Comparison of ENCODE assay signal across 1 cellular context in the genomic region with DNA sequence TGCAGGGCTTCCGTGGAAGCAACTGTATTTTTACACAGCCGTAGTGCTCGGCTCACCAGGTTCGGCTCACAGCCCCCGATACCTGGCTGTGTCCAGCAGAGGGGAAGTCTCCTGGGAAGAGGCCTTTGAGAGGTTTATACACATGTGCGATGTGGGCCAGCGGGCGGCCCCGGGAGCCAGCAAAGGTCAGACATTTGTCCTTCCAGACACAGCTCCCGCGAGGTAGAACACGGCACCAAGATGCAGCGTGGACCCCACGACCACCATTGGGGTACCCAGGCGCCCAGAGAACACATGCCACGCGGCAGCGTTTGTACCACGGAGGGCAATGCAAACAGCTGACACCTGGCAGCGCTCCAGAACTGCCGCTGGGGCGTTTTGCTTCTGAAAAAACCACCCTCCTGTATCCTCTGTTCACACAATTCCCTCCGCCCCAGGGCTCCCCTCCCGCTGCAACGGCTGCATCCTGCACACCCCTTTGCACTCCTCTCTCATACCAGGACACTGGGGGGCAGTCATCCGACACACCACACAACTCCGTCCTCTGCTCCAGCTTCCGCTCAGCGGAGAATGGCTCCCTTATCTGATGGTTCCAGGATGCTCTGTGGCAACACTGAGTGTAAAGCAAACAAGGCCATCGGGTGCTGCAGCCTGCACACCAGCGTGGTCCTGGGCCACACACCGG.
A peak's percentile ranks its signal among the peaks of the same experiment; 100 is the strongest.
TF ChIP-seq lines count a peak whose summit lies in the region.

No MANE protein-coding gene starts in this region.

TF ChIP-seq in K562, 482 proteins besides CTCF, POLR2A, EP300 and RAD21 (continued from another document and continues in another):
- TF ChIP-seq, protein P1, sequence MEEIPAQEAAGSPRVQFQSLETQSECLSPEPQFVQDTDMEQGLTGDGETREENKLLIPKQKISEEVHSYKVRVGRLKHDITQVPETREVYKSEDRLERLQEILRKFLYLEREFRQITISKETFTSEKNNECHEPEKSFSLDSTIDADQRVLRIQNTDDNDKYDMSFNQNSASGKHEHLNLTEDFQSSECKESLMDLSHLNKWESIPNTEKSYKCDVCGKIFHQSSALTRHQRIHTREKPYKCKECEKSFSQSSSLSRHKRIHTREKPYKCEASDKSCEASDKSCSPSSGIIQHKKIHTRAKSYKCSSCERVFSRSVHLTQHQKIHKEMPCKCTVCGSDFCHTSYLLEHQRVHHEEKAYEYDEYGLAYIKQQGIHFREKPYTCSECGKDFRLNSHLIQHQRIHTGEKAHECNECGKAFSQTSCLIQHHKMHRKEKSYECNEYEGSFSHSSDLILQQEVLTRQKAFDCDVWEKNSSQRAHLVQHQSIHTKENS (CRISPR knock-in tag; IDR thresholded peaks at IDR 0.05), result no peak
- TF ChIP-seq, protein P2, sequence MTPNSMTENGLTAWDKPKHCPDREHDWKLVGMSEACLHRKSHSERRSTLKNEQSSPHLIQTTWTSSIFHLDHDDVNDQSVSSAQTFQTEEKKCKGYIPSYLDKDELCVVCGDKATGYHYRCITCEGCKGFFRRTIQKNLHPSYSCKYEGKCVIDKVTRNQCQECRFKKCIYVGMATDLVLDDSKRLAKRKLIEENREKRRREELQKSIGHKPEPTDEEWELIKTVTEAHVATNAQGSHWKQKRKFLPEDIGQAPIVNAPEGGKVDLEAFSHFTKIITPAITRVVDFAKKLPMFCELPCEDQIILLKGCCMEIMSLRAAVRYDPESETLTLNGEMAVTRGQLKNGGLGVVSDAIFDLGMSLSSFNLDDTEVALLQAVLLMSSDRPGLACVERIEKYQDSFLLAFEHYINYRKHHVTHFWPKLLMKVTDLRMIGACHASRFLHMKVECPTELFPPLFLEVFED (CRISPR knock-in tag; conservative IDR thresholded peaks at IDR 0.05), result no peak
- TF ChIP-seq KLF13 (tag; IDR thresholded peaks at IDR 0.05; ENCODE audit: borderline replicate concordance, low read depth) (no peak), ZNF431 (CRISPR knock-in tag; IDR thresholded peaks at IDR 0.05) (no peak), ZNF699 (CRISPR knock-in tag; IDR thresholded peaks at IDR 0.05; ENCODE audit: insufficient replicate concordance) (no peak), HDAC6 (IDR thresholded peaks at IDR 0.05; ENCODE audit: low read depth, low read length) (no peak), FOXK1 (CRISPR knock-in tag; IDR thresholded peaks at IDR 0.05; ENCODE audit: borderline replicate concordance) (no peak), TRIM24 (IDR thresholded peaks at IDR 0.05) (peak in 1 of 2 experiments; percentile 57; a peak in 1 of 4 replicates), FUS (optimal IDR thresholded peaks at IDR 0.05; ENCODE audit: low read depth, low read length) (no peak), ZNF785 (CRISPR knock-in tag; IDR thresholded peaks at IDR 0.05) (no peak), ILK (tag; IDR thresholded peaks at IDR 0.05; ENCODE audit: borderline replicate concordance, low read depth) (no peak), ZNF445 (CRISPR knock-in tag; IDR thresholded peaks at IDR 0.05; ENCODE audit: low read depth) (no peak), SMARCA5 (IDR thresholded peaks at IDR 0.05) (no peak), SREBF2 (CRISPR knock-in tag; IDR thresholded peaks at IDR 0.05) (no peak), CBFA2T3 (IDR thresholded peaks at IDR 0.05) (peak; percentile 83), CBX1 (IDR thresholded peaks at IDR 0.05; ENCODE audit: low read depth) (no peak), LEF1 (IDR thresholded peaks at IDR 0.05) (no peak), DMBX1 (CRISPR knock-in tag; IDR thresholded peaks at IDR 0.05; ENCODE audit: borderline replicate concordance) (no peak), NBN (IDR thresholded peaks at IDR 0.05; ENCODE audit: low read depth) (0 out of 2 replicates have a peak, but pooled peaks have one; percentile 32), ZNF764 (CRISPR knock-in tag; IDR thresholded peaks at IDR 0.05; ENCODE audit: low read depth) (no peak), MTA2 (IDR thresholded peaks at IDR 0.05; ENCODE audit: low read depth) (no peak), RBBP5 (IDR thresholded peaks at IDR 0.05; ENCODE audit: borderline replicate concordance, insufficient read depth, low read length, poor library complexity, severe bottlenecking) (no peak), ETV1 (tag; conservative IDR thresholded peaks at IDR 0.05; ENCODE audit: low read depth) (peak; percentile 95), XRCC4 (IDR thresholded peaks at IDR 0.05; ENCODE audit: extremely low read depth, insufficient read depth, insufficient read length) (no peak), TCF3 (CRISPR knock-in tag; IDR thresholded peaks at IDR 0.05) (peak; percentile 79), PRPF4 (IDR thresholded peaks at IDR 0.05; ENCODE audit: insufficient read depth, low read depth, low read length, poor library complexity, severe bottlenecking) (no peak), ZNF24 (IDR thresholded peaks at IDR 0.05) (no peak), ZNF133 (CRISPR knock-in tag; IDR thresholded peaks at IDR 0.05) (no peak), ARID1B (IDR thresholded peaks at IDR 0.05) (peak; percentile 74), SUPT5H (IDR thresholded peaks at IDR 0.05) (no peak), ZNF217 (CRISPR knock-in tag; IDR thresholded peaks at IDR 0.05) (no peak), ZNF695 (CRISPR knock-in tag; IDR thresholded peaks at IDR 0.05) (no peak), SRSF1 (IDR thresholded peaks at IDR 0.05; ENCODE audit: low read depth, low read length) (no peak), FOXP1 (CRISPR knock-in tag; IDR thresholded peaks at IDR 0.05) (no peak), GTF2A2 (tag; IDR thresholded peaks at IDR 0.05) (no peak), KAT8 (IDR thresholded peaks at IDR 0.05; ENCODE audit: low read depth) (no peak), POLR2G (IDR thresholded peaks at IDR 0.05; ENCODE audit: low read depth, low read length) (no peak), CEBPB (tag; IDR thresholded peaks at IDR 0.05) (peak; percentile 85), ZNF778 (CRISPR knock-in tag; IDR thresholded peaks at IDR 0.05) (no peak), SETDB1 (IDR thresholded peaks at IDR 0.05; ENCODE audit: low read length) (no peak), MTA3 (IDR thresholded peaks at IDR 0.05; ENCODE audit: borderline replicate concordance) (no peak), FOXK2 (conservative IDR thresholded peaks at IDR 0.05 in 1 of 2, IDR thresholded peaks at IDR 0.05 in 1 of 2; ENCODE audit: low read depth in 2 of 2) (peak; percentile 31 to 59; a peak in 2 of 4 replicates)
- TF ChIP-seq, protein P3, sequence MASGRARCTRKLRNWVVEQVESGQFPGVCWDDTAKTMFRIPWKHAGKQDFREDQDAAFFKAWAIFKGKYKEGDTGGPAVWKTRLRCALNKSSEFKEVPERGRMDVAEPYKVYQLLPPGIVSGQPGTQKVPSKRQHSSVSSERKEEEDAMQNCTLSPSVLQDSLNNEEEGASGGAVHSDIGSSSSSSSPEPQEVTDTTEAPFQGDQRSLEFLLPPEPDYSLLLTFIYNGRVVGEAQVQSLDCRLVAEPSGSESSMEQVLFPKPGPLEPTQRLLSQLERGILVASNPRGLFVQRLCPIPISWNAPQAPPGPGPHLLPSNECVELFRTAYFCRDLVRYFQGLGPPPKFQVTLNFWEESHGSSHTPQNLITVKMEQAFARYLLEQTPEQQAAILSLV (tag; IDR thresholded peaks at IDR 0.05), result no peak
- TF ChIP-seq, protein P4, sequence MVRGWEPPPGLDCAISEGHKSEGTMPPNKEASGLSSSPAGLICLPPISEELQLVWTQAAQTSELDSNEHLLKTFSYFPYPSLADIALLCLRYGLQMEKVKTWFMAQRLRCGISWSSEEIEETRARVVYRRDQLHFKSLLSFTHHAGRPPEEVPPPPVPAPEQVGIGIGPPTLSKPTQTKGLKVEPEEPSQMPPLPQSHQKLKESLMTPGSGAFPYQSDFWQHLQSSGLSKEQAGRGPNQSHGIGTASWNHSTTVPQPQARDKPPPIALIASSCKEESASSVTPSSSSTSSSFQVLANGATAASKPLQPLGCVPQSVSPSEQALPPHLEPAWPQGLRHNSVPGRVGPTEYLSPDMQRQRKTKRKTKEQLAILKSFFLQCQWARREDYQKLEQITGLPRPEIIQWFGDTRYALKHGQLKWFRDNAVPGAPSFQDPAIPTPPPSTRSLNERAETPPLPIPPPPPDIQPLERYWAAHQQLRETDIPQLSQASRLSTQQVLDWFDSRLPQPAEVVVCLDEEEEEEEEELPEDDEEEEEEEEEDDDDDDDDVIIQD (CRISPR knock-in tag; IDR thresholded peaks at IDR 0.05), result no peak
- TF ChIP-seq, protein P5, sequence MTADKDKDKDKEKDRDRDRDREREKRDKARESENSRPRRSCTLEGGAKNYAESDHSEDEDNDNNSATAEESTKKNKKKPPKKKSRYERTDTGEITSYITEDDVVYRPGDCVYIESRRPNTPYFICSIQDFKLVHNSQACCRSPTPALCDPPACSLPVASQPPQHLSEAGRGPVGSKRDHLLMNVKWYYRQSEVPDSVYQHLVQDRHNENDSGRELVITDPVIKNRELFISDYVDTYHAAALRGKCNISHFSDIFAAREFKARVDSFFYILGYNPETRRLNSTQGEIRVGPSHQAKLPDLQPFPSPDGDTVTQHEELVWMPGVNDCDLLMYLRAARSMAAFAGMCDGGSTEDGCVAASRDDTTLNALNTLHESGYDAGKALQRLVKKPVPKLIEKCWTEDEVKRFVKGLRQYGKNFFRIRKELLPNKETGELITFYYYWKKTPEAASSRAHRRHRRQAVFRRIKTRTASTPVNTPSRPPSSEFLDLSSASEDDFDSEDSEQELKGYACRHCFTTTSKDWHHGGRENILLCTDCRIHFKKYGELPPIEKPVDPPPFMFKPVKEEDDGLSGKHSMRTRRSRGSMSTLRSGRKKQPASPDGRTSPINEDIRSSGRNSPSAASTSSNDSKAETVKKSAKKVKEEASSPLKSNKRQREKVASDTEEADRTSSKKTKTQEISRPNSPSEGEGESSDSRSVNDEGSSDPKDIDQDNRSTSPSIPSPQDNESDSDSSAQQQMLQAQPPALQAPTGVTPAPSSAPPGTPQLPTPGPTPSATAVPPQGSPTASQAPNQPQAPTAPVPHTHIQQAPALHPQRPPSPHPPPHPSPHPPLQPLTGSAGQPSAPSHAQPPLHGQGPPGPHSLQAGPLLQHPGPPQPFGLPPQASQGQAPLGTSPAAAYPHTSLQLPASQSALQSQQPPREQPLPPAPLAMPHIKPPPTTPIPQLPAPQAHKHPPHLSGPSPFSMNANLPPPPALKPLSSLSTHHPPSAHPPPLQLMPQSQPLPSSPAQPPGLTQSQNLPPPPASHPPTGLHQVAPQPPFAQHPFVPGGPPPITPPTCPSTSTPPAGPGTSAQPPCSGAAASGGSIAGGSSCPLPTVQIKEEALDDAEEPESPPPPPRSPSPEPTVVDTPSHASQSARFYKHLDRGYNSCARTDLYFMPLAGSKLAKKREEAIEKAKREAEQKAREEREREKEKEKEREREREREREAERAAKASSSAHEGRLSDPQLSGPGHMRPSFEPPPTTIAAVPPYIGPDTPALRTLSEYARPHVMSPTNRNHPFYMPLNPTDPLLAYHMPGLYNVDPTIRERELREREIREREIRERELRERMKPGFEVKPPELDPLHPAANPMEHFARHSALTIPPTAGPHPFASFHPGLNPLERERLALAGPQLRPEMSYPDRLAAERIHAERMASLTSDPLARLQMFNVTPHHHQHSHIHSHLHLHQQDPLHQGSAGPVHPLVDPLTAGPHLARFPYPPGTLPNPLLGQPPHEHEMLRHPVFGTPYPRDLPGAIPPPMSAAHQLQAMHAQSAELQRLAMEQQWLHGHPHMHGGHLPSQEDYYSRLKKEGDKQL (CRISPR knock-in tag; IDR thresholded peaks at IDR 0.05; ENCODE audit: borderline replicate concordance), result no peak
- TF ChIP-seq, protein P6, sequence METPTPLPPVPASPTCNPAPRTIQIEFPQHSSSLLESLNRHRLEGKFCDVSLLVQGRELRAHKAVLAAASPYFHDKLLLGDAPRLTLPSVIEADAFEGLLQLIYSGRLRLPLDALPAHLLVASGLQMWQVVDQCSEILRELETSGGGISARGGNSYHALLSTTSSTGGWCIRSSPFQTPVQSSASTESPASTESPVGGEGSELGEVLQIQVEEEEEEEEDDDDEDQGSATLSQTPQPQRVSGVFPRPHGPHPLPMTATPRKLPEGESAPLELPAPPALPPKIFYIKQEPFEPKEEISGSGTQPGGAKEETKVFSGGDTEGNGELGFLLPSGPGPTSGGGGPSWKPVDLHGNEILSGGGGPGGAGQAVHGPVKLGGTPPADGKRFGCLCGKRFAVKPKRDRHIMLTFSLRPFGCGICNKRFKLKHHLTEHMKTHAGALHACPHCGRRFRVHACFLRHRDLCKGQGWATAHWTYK (CRISPR knock-in tag; IDR thresholded peaks at IDR 0.05), result peak; percentile 30; the same call in 1 of the 2 replicates
- TF ChIP-seq, protein P7, sequence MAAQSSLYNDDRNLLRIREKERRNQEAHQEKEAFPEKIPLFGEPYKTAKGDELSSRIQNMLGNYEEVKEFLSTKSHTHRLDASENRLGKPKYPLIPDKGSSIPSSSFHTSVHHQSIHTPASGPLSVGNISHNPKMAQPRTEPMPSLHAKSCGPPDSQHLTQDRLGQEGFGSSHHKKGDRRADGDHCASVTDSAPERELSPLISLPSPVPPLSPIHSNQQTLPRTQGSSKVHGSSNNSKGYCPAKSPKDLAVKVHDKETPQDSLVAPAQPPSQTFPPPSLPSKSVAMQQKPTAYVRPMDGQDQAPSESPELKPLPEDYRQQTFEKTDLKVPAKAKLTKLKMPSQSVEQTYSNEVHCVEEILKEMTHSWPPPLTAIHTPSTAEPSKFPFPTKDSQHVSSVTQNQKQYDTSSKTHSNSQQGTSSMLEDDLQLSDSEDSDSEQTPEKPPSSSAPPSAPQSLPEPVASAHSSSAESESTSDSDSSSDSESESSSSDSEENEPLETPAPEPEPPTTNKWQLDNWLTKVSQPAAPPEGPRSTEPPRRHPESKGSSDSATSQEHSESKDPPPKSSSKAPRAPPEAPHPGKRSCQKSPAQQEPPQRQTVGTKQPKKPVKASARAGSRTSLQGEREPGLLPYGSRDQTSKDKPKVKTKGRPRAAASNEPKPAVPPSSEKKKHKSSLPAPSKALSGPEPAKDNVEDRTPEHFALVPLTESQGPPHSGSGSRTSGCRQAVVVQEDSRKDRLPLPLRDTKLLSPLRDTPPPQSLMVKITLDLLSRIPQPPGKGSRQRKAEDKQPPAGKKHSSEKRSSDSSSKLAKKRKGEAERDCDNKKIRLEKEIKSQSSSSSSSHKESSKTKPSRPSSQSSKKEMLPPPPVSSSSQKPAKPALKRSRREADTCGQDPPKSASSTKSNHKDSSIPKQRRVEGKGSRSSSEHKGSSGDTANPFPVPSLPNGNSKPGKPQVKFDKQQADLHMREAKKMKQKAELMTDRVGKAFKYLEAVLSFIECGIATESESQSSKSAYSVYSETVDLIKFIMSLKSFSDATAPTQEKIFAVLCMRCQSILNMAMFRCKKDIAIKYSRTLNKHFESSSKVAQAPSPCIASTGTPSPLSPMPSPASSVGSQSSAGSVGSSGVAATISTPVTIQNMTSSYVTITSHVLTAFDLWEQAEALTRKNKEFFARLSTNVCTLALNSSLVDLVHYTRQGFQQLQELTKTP (IDR thresholded peaks at IDR 0.05; ENCODE audit: low read depth in 1 of 2, partially characterized antibody in 2 of 2), result no peak
- TF ChIP-seq, protein P8, sequence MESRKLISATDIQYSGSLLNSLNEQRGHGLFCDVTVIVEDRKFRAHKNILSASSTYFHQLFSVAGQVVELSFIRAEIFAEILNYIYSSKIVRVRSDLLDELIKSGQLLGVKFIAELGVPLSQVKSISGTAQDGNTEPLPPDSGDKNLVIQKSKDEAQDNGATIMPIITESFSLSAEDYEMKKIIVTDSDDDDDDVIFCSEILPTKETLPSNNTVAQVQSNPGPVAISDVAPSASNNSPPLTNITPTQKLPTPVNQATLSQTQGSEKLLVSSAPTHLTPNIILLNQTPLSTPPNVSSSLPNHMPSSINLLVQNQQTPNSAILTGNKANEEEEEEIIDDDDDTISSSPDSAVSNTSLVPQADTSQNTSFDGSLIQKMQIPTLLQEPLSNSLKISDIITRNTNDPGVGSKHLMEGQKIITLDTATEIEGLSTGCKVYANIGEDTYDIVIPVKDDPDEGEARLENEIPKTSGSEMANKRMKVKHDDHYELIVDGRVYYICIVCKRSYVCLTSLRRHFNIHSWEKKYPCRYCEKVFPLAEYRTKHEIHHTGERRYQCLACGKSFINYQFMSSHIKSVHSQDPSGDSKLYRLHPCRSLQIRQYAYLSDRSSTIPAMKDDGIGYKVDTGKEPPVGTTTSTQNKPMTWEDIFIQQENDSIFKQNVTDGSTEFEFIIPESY (CRISPR knock-in tag; IDR thresholded peaks at IDR 0.05), result no peak
